8 cellular contexts compared by ENCODE assay signal in genomic region chr13:51832471-51833152, GRCh38. TPM values are rescaled to one million over a fixed set of nuclear protein-coding genes. Genes with fewer than 3 reads are reported as not detected.
A peak's percentile ranks its signal among the peaks of the same experiment; 100 is the strongest.
DNase-seq lines count a peak whose midpoint lies in the region; ATAC-seq, FAIRE-seq and TF ChIP-seq lines count a peak whose summit lies in the region.

No MANE protein-coding gene starts in this region.

- H3K4me1 ChIP-seq in GM12878 (ENCODE audit: control insufficient read depth, insufficient read depth, low read length): no peaks in the 10 kb centered on the region

- peak overlapping the region; percentile 46; the same call in 1 of the 2 replicates for H2AFZ ChIP-seq in GM12878 (ENCODE audit: control insufficient read depth, low read depth, low read length)

- H3K4me2 ChIP-seq in GM12878 (ENCODE audit: control insufficient read depth, insufficient read depth): no peak overlapping the region; the same call in 1 of the 2 replicates

- no peak overlapping the region for H3K27ac ChIP-seq in GM12878 (ENCODE audit: control insufficient read depth, insufficient read depth)

- peak; percentile 38 for FAIRE-seq in GM12878 (lab: Jason Lieb, UNC)

- no peak overlapping the region for H3K4me3 ChIP-seq in GM12878

- DNase-seq in Ammon's horn (ENCODE audit: low spot score): peak; percentile 56
- DNase-seq in RPMI7951 (ENCODE audit: low read depth): peak; percentile 32
- DNase-seq in GM12878 (ENCODE audit: low read depth, low spot score): no peak
- DNase-seq in left colon: no peak
- DNase-seq in DMS79 (lab: John Stamatoyannopoulos, UW): no peak

- RAD21 ChIA-PET in GM12878 (lab: Charles Lee; ENCODE audit: unreplicated experiment): interaction anchor here (0.9 to 5.4 kb wide), 7 partner anchors 11 to 379 kb away, joined by 3 to 75 read pairs (median 4); no protein-coding TSS in a partner anchor

- TF ChIP-seq POLR2A in GM12878 (IDR thresholded peaks at IDR 0.05; ENCODE audit: low read depth, low read length): no peak

- SMC1A ChIA-PET in GM12878 (lab: Charles Lee; ENCODE audit: uncharacterized antibody, unreplicated experiment): interaction anchor here (0.8 to 3.1 kb wide), 10 partner anchors 9 to 707 kb away, joined by 3 to 85 read pairs (median 7); no protein-coding TSS in a partner anchor

- no peaks in the 10 kb centered on the region for H3K9me3 ChIP-seq in GM12878 (replicated peaks; ENCODE audit: control insufficient read depth, insufficient read depth, low read length)

- no TSS peak for BruUV-seq in GM12878 (replicated peaks; lab: Mats Ljungman, UMichigan)

- H3K27me3 ChIP-seq in GM12878 (replicated peaks in 1 of 2; ENCODE audit: control insufficient read depth in 2 of 2, insufficient read depth in 2 of 2, low read length in 1 of 2): peaks cover 0 to 6% of the 10 kb centered on the region in 2 experiments; a peak in 3 of 4 replicates

- no peaks in the 10 kb centered on the region for H3K36me3 ChIP-seq in GM12878 (ENCODE audit: control insufficient read depth in 2 of 2, insufficient read depth in 2 of 2, low read length in 1 of 2)

- H3K79me2 ChIP-seq in GM12878 (ENCODE audit: control insufficient read depth, insufficient read depth, low read length): no peaks in the 10 kb centered on the region

- no peaks in the 10 kb centered on the region for H4K20me1 ChIP-seq in GM12878 (ENCODE audit: control insufficient read depth, insufficient read depth)

- ATAC-seq in GM18517 (IDR thresholded peaks at IDR 0.05; ENCODE audit: unreplicated experiment) (peak; percentile 86), HG03095 (IDR thresholded peaks at IDR 0.05; ENCODE audit: unreplicated experiment) (peak; percentile 74), GM12878 (peak; percentile 97), left colon (peak; percentile 51), HG02970 (IDR thresholded peaks at IDR 0.05; ENCODE audit: low FRiP score, unreplicated experiment) (no peak)

- H3K9ac ChIP-seq in GM12878 (ENCODE audit: control insufficient read depth, insufficient read depth, low read length): no peak overlapping the region

- in situ Hi-C loops in GM12878 (cut with MboI): no loop called here

- peak; percentile 65 for TF ChIP-seq RAD21 in GM12878 (IDR thresholded peaks at IDR 0.05; ENCODE audit: insufficient read depth, low read depth, low read length)

- peak; percentile 44 to 75 (median 56) for TF ChIP-seq CTCF in GM12878 (IDR thresholded peaks at IDR 0.05 in 2 of 3, conservative IDR thresholded peaks at IDR 0.05 in 1 of 3; ENCODE audit: control insufficient read depth in 2 of 3, extremely low read depth in 1 of 3, insufficient read depth in 1 of 3, low read depth in 3 of 3, low read length in 3 of 3)

- no peak for TF ChIP-seq EP300 in GM12878 (IDR thresholded peaks at IDR 0.05; ENCODE audit: borderline replicate concordance in 1 of 2, control insufficient read depth in 1 of 2, low read depth in 2 of 2, low read length in 2 of 2)

- POLR2A ChIA-PET in GM12878 (lab: Charles Lee): interaction anchor here (0.6 to 1.6 kb wide), 2 partner anchors 11 to 380 kb away, joined by 3 to 4 read pairs; partner anchors contain the start of gene INTS6

- intact Hi-C loops in GM12878 (cut with micrococcal nuclease; ENCODE audit: unreplicated experiment) (loop anchor here (1.0 kb wide), 1 partner anchor 17 kb away; no protein-coding TSS in a partner anchor), left colon (cut with DNase I, micrococcal nuclease) (no loop called here)

- 28% methylated on average over 6 of the region's 6 CpGs for WGBS in GM12878 (ENCODE audit: insufficient coverage, insufficient replicate concordance, low lambda C conversion rate, missing lambda C conversion rate)

- CTCF ChIA-PET in GM12878 (lab: Yijun Ruan, JAX): interaction anchor here (0.9 to 6.2 kb wide), 17 partner anchors 12 to 707 kb away, joined by 3 to 180 read pairs (median 5); no protein-coding TSS in a partner anchor

TF ChIP-seq in GM12878, 131 proteins besides CTCF, POLR2A, EP300 and RAD21 (continues in another document):
- TF ChIP-seq ZBTB4 (CRISPR knock-in tag; IDR thresholded peaks at IDR 0.05): no peak
- TF ChIP-seq RELA (IDR thresholded peaks at IDR 0.05; ENCODE audit: borderline replicate concordance, partially characterized antibody): no peak

RNA-seq across cellular contexts. Expression of gene TMEM272, which starts 12.4 kb away (rescaled TPM):
- not detected in 2 replicates for total RNA-seq in RPMI7951 (2014; rRNA removed; shearing (Covaris generic))
- total RNA-seq in GM12878 (2013; cell fraction: nucleolus; rRNA removed): not detected in 2 replicates
- total RNA-seq in GM12878 (2014; rRNA removed) (0.05 TPM in 1 of 2 replicates, not detected in the other), GM12878 (2014; rRNA removed; fragmentation: Illumina TruSeq; extraction: Trizol) (not detected in 2 replicates), GM12878 (2021) (not detected in 2 replicates), left colon (under 1 TPM; 0.06 to 0.11 TPM)
- not detected for polyA plus RNA-seq in GM12878 (2011; ENCODE audit: low read depth)
- polyA plus RNA-seq in GM12878 (2011; rRNA removed) (0.01 and 0.04 TPM in 2 replicates), GM12878 (2014; fragmentation: Illumina TruSeq; extraction: Trizol) (not detected in 2 replicates), GM12878 (2014; fragmentation: Nextera tagmentation; extraction: Ambion mirVana) (not detected), GM12878 (2014; rRNA removed) (0.04 TPM in 1 of 2 replicates, not detected in the other), GM12878 (2016; fragmentation: Nextera tagmentation; extraction: Ambion mirVana) (not detected)
- not detected in 2 replicates for polyA plus RNA-seq in GM12878 (2011; cell fraction: cytosol; rRNA removed)
- 0.04 TPM in 1 of 2 replicates, not detected in the other for polyA plus RNA-seq in GM12878 (2011; cell fraction: nucleus; rRNA removed)
- polyA plus RNA-seq in GM12878 (2012): not detected in 2 replicates
- polyA minus RNA-seq in GM12878 (2011; rRNA and poly(A)+ RNA removed): 0.15 TPM in 1 of 2 replicates, not detected in the other
- polyA minus RNA-seq in GM12878 (2011; cell fraction: cytosol; rRNA and poly(A)+ RNA removed): not detected in 2 replicates
- polyA minus RNA-seq in GM12878 (2011; cell fraction: nucleus; rRNA and poly(A)+ RNA removed): 0.10 and 0.12 TPM in 2 replicates

RNA-seq across cellular contexts. Expression of gene DHRS12, which starts 28.6 kb away (rescaled TPM):
- 2.8 and 3.6 TPM in 2 replicates for total RNA-seq in RPMI7951 (2014; rRNA removed; shearing (Covaris generic))
- total RNA-seq in GM12878 (2013; cell fraction: nucleolus; rRNA removed): 4.2 and 5.0 TPM in 2 replicates
- total RNA-seq in GM12878 (2014; rRNA removed): 9.9 and 11.6 TPM in 2 replicates
- total RNA-seq in GM12878 (2014; rRNA removed; fragmentation: Illumina TruSeq; extraction: Trizol): 4.3 TPM in 2 replicates
- total RNA-seq in GM12878 (2021): 7.0 and 7.7 TPM in 2 replicates
- polyA plus RNA-seq in GM12878 (2011; ENCODE audit: low read depth): 3.4 TPM
- polyA plus RNA-seq in GM12878 (2011; rRNA removed): 5.5 and 6.5 TPM in 2 replicates
- polyA plus RNA-seq in GM12878 (2011; cell fraction: cytosol; rRNA removed): 4.8 and 5.9 TPM in 2 replicates
- 9.8 and 10.1 TPM in 2 replicates for polyA plus RNA-seq in GM12878 (2011; cell fraction: nucleus; rRNA removed)
- 6.4 and 7.2 TPM in 2 replicates for polyA plus RNA-seq in GM12878 (2012)
- polyA plus RNA-seq in GM12878 (2014; fragmentation: Illumina TruSeq; extraction: Trizol): 7.8 and 9.0 TPM in 2 replicates
- polyA plus RNA-seq in GM12878 (2014; fragmentation: Nextera tagmentation; extraction: Ambion mirVana): 1 to 10 TPM; 2.9 to 4.0 TPM
- 8.8 and 11.9 TPM in 2 replicates for polyA plus RNA-seq in GM12878 (2014; rRNA removed)
- 10 to 100 TPM; 10.7 to 11.3 TPM for polyA plus RNA-seq in GM12878 (2016; fragmentation: Nextera tagmentation; extraction: Ambion mirVana)
- 2.9 and 4.2 TPM in 2 replicates for polyA minus RNA-seq in GM12878 (2011; rRNA and poly(A)+ RNA removed)
- polyA minus RNA-seq in GM12878 (2011; cell fraction: cytosol; rRNA and poly(A)+ RNA removed): 2.3 TPM in 1 of 2 replicates, not detected in the other
- polyA minus RNA-seq in GM12878 (2011; cell fraction: nucleus; rRNA and poly(A)+ RNA removed): 3.6 and 5.7 TPM in 2 replicates
- 10 to 100 TPM; 15.2 to 15.3 TPM for total RNA-seq in left colon

RNA-seq across cellular contexts. Expression of gene CCDC70, which starts 29.2 kb away (rescaled TPM):
- not detected in 2 replicates for total RNA-seq in RPMI7951 (2014; rRNA removed; shearing (Covaris generic))
- not detected in 2 replicates for total RNA-seq in GM12878 (2013; cell fraction: nucleolus; rRNA removed)
- total RNA-seq in GM12878 (2014; rRNA removed): not detected in 2 replicates
- not detected in 2 replicates for total RNA-seq in GM12878 (2014; rRNA removed; fragmentation: Illumina TruSeq; extraction: Trizol)
- total RNA-seq in GM12878 (2021): not detected in 2 replicates
- not detected for polyA plus RNA-seq in GM12878 (2011; ENCODE audit: low read depth)
- not detected in 2 replicates for polyA plus RNA-seq in GM12878 (2011; rRNA removed)
- not detected in 2 replicates for polyA plus RNA-seq in GM12878 (2011; cell fraction: cytosol; rRNA removed)
- polyA plus RNA-seq in GM12878 (2011; cell fraction: nucleus; rRNA removed): not detected in 2 replicates
- not detected in 2 replicates for polyA plus RNA-seq in GM12878 (2012)
- not detected in 2 replicates for polyA plus RNA-seq in GM12878 (2014; fragmentation: Illumina TruSeq; extraction: Trizol)
- not detected for polyA plus RNA-seq in GM12878 (2014; fragmentation: Nextera tagmentation; extraction: Ambion mirVana)
- polyA plus RNA-seq in GM12878 (2014; rRNA removed): not detected in 2 replicates
- not detected for polyA plus RNA-seq in GM12878 (2016; fragmentation: Nextera tagmentation; extraction: Ambion mirVana)
- not detected in 2 replicates for polyA minus RNA-seq in GM12878 (2011; rRNA and poly(A)+ RNA removed)
- not detected in 2 replicates for polyA minus RNA-seq in GM12878 (2011; cell fraction: cytosol; rRNA and poly(A)+ RNA removed)
- polyA minus RNA-seq in GM12878 (2011; cell fraction: nucleus; rRNA and poly(A)+ RNA removed): not detected in 2 replicates
- total RNA-seq in left colon: not detected

Comparison
In these comparisons a context has a peak if more than half of its experiments do, and no peak if none do; other contexts are left out.
1. DNase-seq: peak in Ammon's horn (single experiment) and RPMI7951 (single experiment); none in GM12878 (single experiment), left colon (0 of 2) and DMS79 (single experiment).